Comparison of ENCODE assay signal across 14 cellular contexts in genomic region chr1:112522621-112523020, GRCh38. TPM values are rescaled to one million over a fixed set of nuclear protein-coding genes. Genes with fewer than 3 reads are reported as not detected.
A peak's percentile ranks its signal among the peaks of the same experiment; 100 is the strongest.
DNase-seq lines count a peak whose midpoint lies in the region; ATAC-seq and TF ChIP-seq lines count a peak whose summit lies in the region.
"Had no signal": no experiment of that assay in that cellular context is flagged by ENCODE, and none has a peak within 500 bp of the region (broad histone marks: within the 10 kb centered on the region; RNA-seq: fewer than 3 reads in every experiment).

No MANE protein-coding gene starts in this region.

- H3K36me3 ChIP-seq in SJCRH30, result no peaks in the 10 kb centered on the region
- H3K36me3 ChIP-seq in psoas muscle (ENCODE audit: insufficient read depth in 1 of 2, low read depth in 1 of 2), result peaks cover 0 to 50% of the 10 kb centered on the region in 2 donors

- no peak overlapping the region for H3K4me3 ChIP-seq in SJCRH30
- no peak overlapping the region for H3K4me3 ChIP-seq in fibroblast of mammary gland (ENCODE audit: control insufficient read depth, low read depth, low read length)
- no peak overlapping the region for H3K4me3 ChIP-seq in psoas muscle

- H3K9me3 ChIP-seq in SJCRH30 (replicated peaks) (no peaks in the 10 kb centered on the region), psoas muscle (no peaks in the 10 kb centered on the region)

- ATAC-seq in psoas muscle, result peak; percentile 36 to 73 (median 56)
- no peak for ATAC-seq in GM21390 (IDR thresholded peaks at IDR 0.05; ENCODE audit: unreplicated experiment)
- no peak for ATAC-seq in HG02798 (IDR thresholded peaks at IDR 0.05; ENCODE audit: poor library complexity, unreplicated experiment)
- ATAC-seq in GM21737 (IDR thresholded peaks at IDR 0.05; ENCODE audit: unreplicated experiment), result no peak
- ATAC-seq in GM19035 (IDR thresholded peaks at IDR 0.05; ENCODE audit: unreplicated experiment), result no peak
- ATAC-seq: activated T-helper 17 cell treated with anti-CD3 and anti-CD28 coated beads, Interleukin-2, amount 50 U/mL, for 72 hours; Panc1 had no signal

- 67 to 76% (median 75%) methylated on average over 1 of the region's 1 CpG for WGBS in psoas muscle, 3 donors

- intact Hi-C loops in psoas muscle (cut with DNase I), result no loop called here

- H3K27me3 ChIP-seq in SJCRH30 (no peaks in the 10 kb centered on the region), psoas muscle (ENCODE audit: insufficient read depth in 3 of 3, low read length in 2 of 3) (no peaks in the 10 kb centered on the region)

- peaks cover 47% of the 10 kb centered on the region for H3K4me1 ChIP-seq in SJCRH30
- H3K4me1 ChIP-seq in psoas muscle, result no peaks in the 10 kb centered on the region

- TF ChIP-seq CTCF in fibroblast of mammary gland (conservative IDR thresholded peaks at IDR 0.05; ENCODE audit: control insufficient read depth, insufficient read depth, low read depth, low read length) (no peak), psoas muscle (IDR thresholded peaks at IDR 0.05) (no peak)

- H3K27ac ChIP-seq in SJCRH30, result peak overlapping the region; percentile 52
- H3K27ac ChIP-seq in psoas muscle, result no peak overlapping the region

- peak; percentile 91 for DNase-seq in GM03348 (ENCODE audit: low spot score)
- peak; percentile 95 to 98 for DNase-seq in SJCRH30
- peak; percentile 93 for DNase-seq in fibroblast of mammary gland (ENCODE audit: low read depth)
- no peak for DNase-seq in psoas muscle
- DNase-seq: activated CD4-positive, CD25-positive, alpha-beta regulatory T cell; cortex of kidney; NCI-H1436 treated with DMSO at 0.1 percent for 48 hours; stimulated activated CD4-positive, alpha-beta T cell treated with anti-CD3 and anti-CD28 coated beads, Interleukin-2, amount 100 ng/mL, for 48 hours had no signal

RNA-seq across cellular contexts. Expression of gene WNT2B, which starts 13.9 kb away (rescaled TPM):
- total RNA-seq in SJCRH30 (2014; rRNA removed; shearing (Covaris generic)), result 0.15 and 0.28 TPM in 2 replicates
- under 1 TPM; 0.32 to 0.86 (median 0.43) TPM for total RNA-seq in psoas muscle
- under 1 TPM; 0.18 to 0.40 (median 0.39) TPM for polyA plus RNA-seq in psoas muscle

Comparison
In these comparisons a context has a peak if more than half of its experiments do, and no peak if none do; other contexts are left out.
1. DNase-seq: peak in GM03348 (single experiment), SJCRH30 (2 of 2) and fibroblast of mammary gland (single experiment); none in psoas muscle (0 of 2).
2. ATAC-seq: peak in psoas muscle (4 of 4); none in GM21390 (single experiment), HG02798 (single experiment), GM21737 (single experiment) and GM19035 (single experiment).